In the genomic region with DNA sequence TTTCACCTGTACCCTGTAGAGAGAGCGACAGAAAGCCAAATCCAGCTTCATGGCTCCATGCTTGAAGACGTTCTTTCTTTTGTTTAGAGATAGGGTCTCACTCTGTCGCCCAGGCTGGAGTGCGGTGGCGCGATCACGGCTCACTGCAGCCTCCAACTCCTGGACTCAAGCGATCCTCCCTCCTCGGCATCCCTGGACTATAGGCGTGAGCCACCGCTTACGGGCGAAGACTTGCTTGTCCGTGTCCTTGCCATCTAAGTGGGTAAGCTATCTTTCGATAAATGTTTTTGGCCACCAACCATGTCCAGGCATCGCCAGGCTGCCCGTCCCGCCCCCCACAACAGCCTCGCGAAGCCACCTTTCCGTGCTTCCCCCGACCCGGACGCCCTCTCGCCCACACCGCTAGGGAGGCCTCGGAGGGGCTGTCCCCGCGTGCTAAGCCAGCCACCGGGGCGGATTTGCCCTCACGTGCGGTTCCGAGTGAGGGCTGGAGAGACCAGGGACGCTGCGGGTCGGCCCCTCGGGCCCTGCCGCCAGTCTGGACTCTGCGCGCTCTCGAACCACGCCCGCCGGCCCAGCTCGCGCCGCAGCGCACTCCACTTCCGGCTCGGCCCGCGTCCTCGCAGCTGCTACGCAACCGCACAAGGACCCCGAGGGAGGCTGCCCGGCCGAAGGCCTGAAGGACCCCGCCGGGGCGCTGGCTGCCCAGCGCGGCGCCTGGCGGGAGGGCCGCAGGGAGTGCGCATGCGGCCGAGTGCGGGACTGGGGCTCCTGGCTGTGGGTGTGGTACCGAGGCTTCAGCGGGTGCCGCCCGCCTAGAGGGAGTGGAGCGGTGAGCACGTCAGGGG, we compare ENCODE assay signal across 8 cellular contexts. TPM values are rescaled to one million over a fixed set of nuclear protein-coding genes. Genes with fewer than 3 reads are reported as not detected.
A peak's percentile ranks its signal among the peaks of the same experiment; 100 is the strongest.
DNase-seq lines count a peak whose midpoint lies in the region; ATAC-seq and TF ChIP-seq lines count a peak whose summit lies in the region.
"Not testable (repeated sequence)": the region's sequence is repeated elsewhere in the genome, so short reads cannot be mapped to it uniquely, and the experiment has no call there.

A gene (minus strand): TSS at position 604 of the 848 bp plus-strand sequence. CDS start 1,342 bp downstream, outside the sequence.

- H3K27me3 Mint-ChIP-seq in activated naive CD8-positive, alpha-beta T cell treated with anti-CD3 and anti-CD28 coated beads, Interleukin-2, amount 10 ng/mL, durations not matched to agents 7 days and 5 days, result not testable (repeated sequence)

- peak; percentile 63 for DNase-seq in GM12864 (ENCODE audit: low read depth)
- DNase-seq in NCI-H1092 treated with DMSO at 0.1 percent for 48 hours (lab: John Stamatoyannopoulos, UW), result peak; percentile 31
- peak; percentile 26 to 79 for DNase-seq in SW 1271 (lab: John Stamatoyannopoulos, UW)
- peak; percentile 95 for DNase-seq in activated naive CD8-positive, alpha-beta T cell treated with anti-CD3 and anti-CD28 coated beads, Interleukin-2, amount 10 ng/mL, durations not matched to agents 7 days and 5 days
- DNase-seq in Right ventricle myocardium superior, result peak; percentile 94
- peak; percentile 82 to 95 (median 88) for DNase-seq in ovary
- peak; percentile 89 for DNase-seq in testis

- H3K27me3 ChIP-seq in ovary, testis: not testable (repeated sequence)

- TF ChIP-seq POLR2A in ovary (IDR thresholded peaks at IDR 0.05); testis (IDR thresholded peaks at IDR 0.05): not testable (repeated sequence)

- H3K9me3 ChIP-seq in ovary, testis: not testable (repeated sequence)

- not testable (repeated sequence) for TF ChIP-seq EP300 in ovary (IDR thresholded peaks at IDR 0.05)

- H3K4me1 ChIP-seq in ovary (ENCODE audit: insufficient read depth); testis: not testable (repeated sequence)

- H3K36me3 ChIP-seq in ovary; testis (ENCODE audit: low read depth, missing control alignments): not testable (repeated sequence)

- ATAC-seq in HG02623 (IDR thresholded peaks at IDR 0.05; ENCODE audit: unreplicated experiment) (peak; percentile 87), Right ventricle myocardium superior (ENCODE audit: poor library complexity) (peak; percentile 99)
- peak; percentile 96 for ATAC-seq in activated naive CD8-positive, alpha-beta T cell treated with anti-CD3 and anti-CD28 coated beads, Interleukin-2, amount 10 ng/mL, durations not matched to agents 7 days and 5 days (ENCODE audit: low read depth)

- not testable (repeated sequence) for TF ChIP-seq CTCF in GM12864 (IDR thresholded peaks at IDR 0.05; ENCODE audit: low read depth, low read length, missing control alignments); ovary (IDR thresholded peaks at IDR 0.05); testis (IDR thresholded peaks at IDR 0.05)

- POLR2A ChIA-PET in activated naive CD8-positive, alpha-beta T cell treated with anti-CD3 and anti-CD28 coated beads, Interleukin-2, amount 10 ng/mL, durations not matched to agents 7 days and 5 days (lab: Charles Lee), result not testable (repeated sequence)

- H3K4me1 Mint-ChIP-seq in activated naive CD8-positive, alpha-beta T cell treated with anti-CD3 and anti-CD28 coated beads, Interleukin-2, amount 10 ng/mL, durations not matched to agents 7 days and 5 days, result not testable (repeated sequence)

- intact Hi-C loops in Right ventricle myocardium superior (cut with DNase I); ovary (cut with DNase I); testis (cut with DNase I; ENCODE audit: low total_unique reads): not testable (repeated sequence)

- peak within 1 kb of the TSS; percentile 91 for H3K4me3 Mint-ChIP-seq in activated naive CD8-positive, alpha-beta T cell treated with anti-CD3 and anti-CD28 coated beads, Interleukin-2, amount 10 ng/mL, durations not matched to agents 7 days and 5 days

- H3K27ac Mint-ChIP-seq in activated naive CD8-positive, alpha-beta T cell treated with anti-CD3 and anti-CD28 coated beads, Interleukin-2, amount 10 ng/mL, durations not matched to agents 7 days and 5 days, result peak within 1 kb of the TSS; percentile 71

- not testable (repeated sequence) for H3K9me3 Mint-ChIP-seq in activated naive CD8-positive, alpha-beta T cell treated with anti-CD3 and anti-CD28 coated beads, Interleukin-2, amount 10 ng/mL, durations not matched to agents 7 days and 5 days

- peak within 1 kb of the TSS; percentile 60 for H3K4me3 ChIP-seq in GM12864 (ENCODE audit: low read depth, low read length)
- H3K4me3 ChIP-seq in ovary, result peak within 1 kb of the TSS; percentile 51
- peak within 1 kb of the TSS; percentile 49 to 61 for H3K4me3 ChIP-seq in testis

- H3K27ac ChIP-seq in ovary, testis: not testable (repeated sequence)

- not testable (repeated sequence) for H3K36me3 Mint-ChIP-seq in activated naive CD8-positive, alpha-beta T cell treated with anti-CD3 and anti-CD28 coated beads, Interleukin-2, amount 10 ng/mL, durations not matched to agents 7 days and 5 days

- 0 to 1% (median 0%) methylated on average over 25 to 48 of the region's 77 CpGs for WGBS in ovary, 3 donors
- WGBS in testis, 2 donors, result 1% methylated on average over 40 of the region's 77 CpGs; no CpG with 5 or more reads in 1 of the 2 donors

RNA-seq across cellular contexts. Expression of the gene that starts here (rescaled TPM):
- total RNA-seq in activated naive CD8-positive, alpha-beta T cell treated with anti-CD3 and anti-CD28 coated beads, Interleukin-2, amount 10 ng/mL, durations not matched to agents 7 days and 5 days, result 10 to 100 TPM; 38.4 to 41.0 TPM
- total RNA-seq in Right ventricle myocardium superior, result 9.7 TPM
- 10 to 100 TPM; 15.6 to 50.8 (median 28.4) TPM for total RNA-seq in ovary
- 10 to 100 TPM; 20.1 to 37.2 TPM for polyA plus RNA-seq in ovary
- 10 to 100 TPM; 39.6 to 49.8 TPM for total RNA-seq in testis
- 51.6 TPM for polyA plus RNA-seq in testis (ENCODE audit: insufficient read depth, low read depth, low replicate concordance)

Comparison
In these comparisons a context has a peak if more than half of its experiments do, and no peak if none do; other contexts are left out.
1. DNase-seq: peak in every context shown above with its lines; median percentile 95 in activated naive CD8-positive, alpha-beta T cell treated with anti-CD3 and anti-CD28 coated beads, Interleukin-2, amount 10 ng/mL, durations not matched to agents 7 days and 5 days; 94 in Right ventricle myocardium superior; 89 in testis; 88 in ovary; 63 in GM12864; 52 in SW 1271; 31 in NCI-H1092 treated with DMSO at 0.1 percent for 48 hours.